1 cellular context compared by ENCODE assay signal in genomic region chr3:13016083-13016725, GRCh38.
A peak's percentile ranks its signal among the peaks of the same experiment; 100 is the strongest.
TF ChIP-seq lines count a peak whose summit lies in the region.

No MANE protein-coding gene starts in this region.

TF ChIP-seq in GM12878, 131 proteins besides CTCF, POLR2A, EP300 and RAD21 (continues in another document):
- TF ChIP-seq, protein P1, sequence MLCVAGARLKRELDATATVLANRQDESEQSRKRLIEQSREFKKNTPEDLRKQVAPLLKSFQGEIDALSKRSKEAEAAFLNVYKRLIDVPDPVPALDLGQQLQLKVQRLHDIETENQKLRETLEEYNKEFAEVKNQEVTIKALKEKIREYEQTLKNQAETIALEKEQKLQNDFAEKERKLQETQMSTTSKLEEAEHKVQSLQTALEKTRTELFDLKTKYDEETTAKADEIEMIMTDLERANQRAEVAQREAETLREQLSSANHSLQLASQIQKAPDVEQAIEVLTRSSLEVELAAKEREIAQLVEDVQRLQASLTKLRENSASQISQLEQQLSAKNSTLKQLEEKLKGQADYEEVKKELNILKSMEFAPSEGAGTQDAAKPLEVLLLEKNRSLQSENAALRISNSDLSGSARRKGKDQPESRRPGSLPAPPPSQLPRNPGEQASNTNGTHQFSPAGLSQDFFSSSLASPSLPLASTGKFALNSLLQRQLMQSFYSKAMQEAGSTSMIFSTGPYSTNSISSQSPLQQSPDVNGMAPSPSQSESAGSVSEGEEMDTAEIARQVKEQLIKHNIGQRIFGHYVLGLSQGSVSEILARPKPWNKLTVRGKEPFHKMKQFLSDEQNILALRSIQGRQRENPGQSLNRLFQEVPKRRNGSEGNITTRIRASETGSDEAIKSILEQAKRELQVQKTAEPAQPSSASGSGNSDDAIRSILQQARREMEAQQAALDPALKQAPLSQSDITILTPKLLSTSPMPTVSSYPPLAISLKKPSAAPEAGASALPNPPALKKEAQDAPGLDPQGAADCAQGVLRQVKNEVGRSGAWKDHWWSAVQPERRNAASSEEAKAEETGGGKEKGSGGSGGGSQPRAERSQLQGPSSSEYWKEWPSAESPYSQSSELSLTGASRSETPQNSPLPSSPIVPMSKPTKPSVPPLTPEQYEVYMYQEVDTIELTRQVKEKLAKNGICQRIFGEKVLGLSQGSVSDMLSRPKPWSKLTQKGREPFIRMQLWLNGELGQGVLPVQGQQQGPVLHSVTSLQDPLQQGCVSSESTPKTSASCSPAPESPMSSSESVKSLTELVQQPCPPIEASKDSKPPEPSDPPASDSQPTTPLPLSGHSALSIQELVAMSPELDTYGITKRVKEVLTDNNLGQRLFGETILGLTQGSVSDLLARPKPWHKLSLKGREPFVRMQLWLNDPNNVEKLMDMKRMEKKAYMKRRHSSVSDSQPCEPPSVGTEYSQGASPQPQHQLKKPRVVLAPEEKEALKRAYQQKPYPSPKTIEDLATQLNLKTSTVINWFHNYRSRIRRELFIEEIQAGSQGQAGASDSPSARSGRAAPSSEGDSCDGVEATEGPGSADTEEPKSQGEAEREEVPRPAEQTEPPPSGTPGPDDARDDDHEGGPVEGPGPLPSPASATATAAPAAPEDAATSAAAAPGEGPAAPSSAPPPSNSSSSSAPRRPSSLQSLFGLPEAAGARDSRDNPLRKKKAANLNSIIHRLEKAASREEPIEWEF (IDR thresholded peaks at IDR 0.05; ENCODE audit: insufficient replicate concordance, low read depth, low read length), result peak; percentile 31
- no peak for TF ChIP-seq FOXK2 (IDR thresholded peaks at IDR 0.05)
- TF ChIP-seq TAF1 (IDR thresholded peaks at IDR 0.05; ENCODE audit: borderline replicate concordance, low read depth, low read length), result peak; percentile 71; the same call in 1 of the 2 replicates
- TF ChIP-seq, protein P2, sequence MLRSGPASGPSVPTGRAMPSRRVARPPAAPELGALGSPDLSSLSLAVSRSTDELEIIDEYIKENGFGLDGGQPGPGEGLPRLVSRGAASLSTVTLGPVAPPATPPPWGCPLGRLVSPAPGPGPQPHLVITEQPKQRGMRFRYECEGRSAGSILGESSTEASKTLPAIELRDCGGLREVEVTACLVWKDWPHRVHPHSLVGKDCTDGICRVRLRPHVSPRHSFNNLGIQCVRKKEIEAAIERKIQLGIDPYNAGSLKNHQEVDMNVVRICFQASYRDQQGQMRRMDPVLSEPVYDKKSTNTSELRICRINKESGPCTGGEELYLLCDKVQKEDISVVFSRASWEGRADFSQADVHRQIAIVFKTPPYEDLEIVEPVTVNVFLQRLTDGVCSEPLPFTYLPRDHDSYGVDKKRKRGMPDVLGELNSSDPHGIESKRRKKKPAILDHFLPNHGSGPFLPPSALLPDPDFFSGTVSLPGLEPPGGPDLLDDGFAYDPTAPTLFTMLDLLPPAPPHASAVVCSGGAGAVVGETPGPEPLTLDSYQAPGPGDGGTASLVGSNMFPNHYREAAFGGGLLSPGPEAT (IDR thresholded peaks at IDR 0.05; ENCODE audit: low read depth), result peak; percentile 67; the same call in 1 of the 2 replicates
- peak; percentile 60; the same call in 1 of the 2 replicates for TF ChIP-seq MTA2 (IDR thresholded peaks at IDR 0.05; ENCODE audit: low read depth)
- TF ChIP-seq, protein P3, sequence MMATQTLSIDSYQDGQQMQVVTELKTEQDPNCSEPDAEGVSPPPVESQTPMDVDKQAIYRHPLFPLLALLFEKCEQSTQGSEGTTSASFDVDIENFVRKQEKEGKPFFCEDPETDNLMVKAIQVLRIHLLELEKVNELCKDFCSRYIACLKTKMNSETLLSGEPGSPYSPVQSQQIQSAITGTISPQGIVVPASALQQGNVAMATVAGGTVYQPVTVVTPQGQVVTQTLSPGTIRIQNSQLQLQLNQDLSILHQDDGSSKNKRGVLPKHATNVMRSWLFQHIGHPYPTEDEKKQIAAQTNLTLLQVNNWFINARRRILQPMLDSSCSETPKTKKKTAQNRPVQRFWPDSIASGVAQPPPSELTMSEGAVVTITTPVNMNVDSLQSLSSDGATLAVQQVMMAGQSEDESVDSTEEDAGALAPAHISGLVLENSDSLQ (IDR thresholded peaks at IDR 0.05), result peak; percentile 86
- TF ChIP-seq CHD2 (IDR thresholded peaks at IDR 0.05; ENCODE audit: borderline replicate concordance, low read depth, low read length), result peak; percentile 85
- TF ChIP-seq TBL1XR1 (IDR thresholded peaks at IDR 0.05; ENCODE audit: low read depth, low read length), result peak; percentile 72; the same call in 1 of the 2 replicates
- TF ChIP-seq NFIC (IDR thresholded peaks at IDR 0.05; ENCODE audit: low read depth, low read length), result no peak
- peak; percentile 79 for TF ChIP-seq SIN3A (IDR thresholded peaks at IDR 0.05; ENCODE audit: low read depth, low read length)
- TF ChIP-seq SMC3 (IDR thresholded peaks at IDR 0.05; ENCODE audit: borderline replicate concordance, low read length), result peak; percentile 30; the same call in 1 of the 2 replicates
- TF ChIP-seq BMI1 (IDR thresholded peaks at IDR 0.05; ENCODE audit: borderline replicate concordance), result no peak
- TF ChIP-seq, protein P4, sequence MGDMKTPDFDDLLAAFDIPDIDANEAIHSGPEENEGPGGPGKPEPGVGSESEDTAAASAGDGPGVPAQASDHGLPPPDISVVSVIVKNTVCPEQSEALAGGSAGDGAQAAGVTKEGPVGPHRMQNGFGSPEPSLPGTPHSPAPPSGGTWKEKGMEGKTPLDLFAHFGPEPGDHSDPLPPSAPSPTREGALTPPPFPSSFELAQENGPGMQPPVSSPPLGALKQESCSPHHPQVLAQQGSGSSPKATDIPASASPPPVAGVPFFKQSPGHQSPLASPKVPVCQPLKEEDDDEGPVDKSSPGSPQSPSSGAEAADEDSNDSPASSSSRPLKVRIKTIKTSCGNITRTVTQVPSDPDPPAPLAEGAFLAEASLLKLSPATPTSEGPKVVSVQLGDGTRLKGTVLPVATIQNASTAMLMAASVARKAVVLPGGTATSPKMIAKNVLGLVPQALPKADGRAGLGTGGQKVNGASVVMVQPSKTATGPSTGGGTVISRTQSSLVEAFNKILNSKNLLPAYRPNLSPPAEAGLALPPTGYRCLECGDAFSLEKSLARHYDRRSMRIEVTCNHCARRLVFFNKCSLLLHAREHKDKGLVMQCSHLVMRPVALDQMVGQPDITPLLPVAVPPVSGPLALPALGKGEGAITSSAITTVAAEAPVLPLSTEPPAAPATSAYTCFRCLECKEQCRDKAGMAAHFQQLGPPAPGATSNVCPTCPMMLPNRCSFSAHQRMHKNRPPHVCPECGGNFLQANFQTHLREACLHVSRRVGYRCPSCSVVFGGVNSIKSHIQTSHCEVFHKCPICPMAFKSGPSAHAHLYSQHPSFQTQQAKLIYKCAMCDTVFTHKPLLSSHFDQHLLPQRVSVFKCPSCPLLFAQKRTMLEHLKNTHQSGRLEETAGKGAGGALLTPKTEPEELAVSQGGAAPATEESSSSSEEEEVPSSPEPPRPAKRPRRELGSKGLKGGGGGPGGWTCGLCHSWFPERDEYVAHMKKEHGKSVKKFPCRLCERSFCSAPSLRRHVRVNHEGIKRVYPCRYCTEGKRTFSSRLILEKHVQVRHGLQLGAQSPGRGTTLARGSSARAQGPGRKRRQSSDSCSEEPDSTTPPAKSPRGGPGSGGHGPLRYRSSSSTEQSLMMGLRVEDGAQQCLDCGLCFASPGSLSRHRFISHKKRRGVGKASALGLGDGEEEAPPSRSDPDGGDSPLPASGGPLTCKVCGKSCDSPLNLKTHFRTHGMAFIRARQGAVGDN (IDR thresholded peaks at IDR 0.05), result peak; percentile 54; the same call in 1 of the 2 replicates
- no peak for TF ChIP-seq CHD4 (IDR thresholded peaks at IDR 0.05)
- TF ChIP-seq BCLAF1 (IDR thresholded peaks at IDR 0.05), result no peak
- no peak; the same call in 1 of the 2 replicates for TF ChIP-seq MXI1 (IDR thresholded peaks at IDR 0.05; ENCODE audit: low read depth, low read length)
- TF ChIP-seq PML (IDR thresholded peaks at IDR 0.05; ENCODE audit: low read length), result no peak
- TF ChIP-seq, protein P5, sequence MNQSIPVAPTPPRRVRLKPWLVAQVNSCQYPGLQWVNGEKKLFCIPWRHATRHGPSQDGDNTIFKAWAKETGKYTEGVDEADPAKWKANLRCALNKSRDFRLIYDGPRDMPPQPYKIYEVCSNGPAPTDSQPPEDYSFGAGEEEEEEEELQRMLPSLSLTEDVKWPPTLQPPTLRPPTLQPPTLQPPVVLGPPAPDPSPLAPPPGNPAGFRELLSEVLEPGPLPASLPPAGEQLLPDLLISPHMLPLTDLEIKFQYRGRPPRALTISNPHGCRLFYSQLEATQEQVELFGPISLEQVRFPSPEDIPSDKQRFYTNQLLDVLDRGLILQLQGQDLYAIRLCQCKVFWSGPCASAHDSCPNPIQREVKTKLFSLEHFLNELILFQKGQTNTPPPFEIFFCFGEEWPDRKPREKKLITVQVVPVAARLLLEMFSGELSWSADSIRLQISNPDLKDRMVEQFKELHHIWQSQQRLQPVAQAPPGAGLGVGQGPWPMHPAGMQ (IDR thresholded peaks at IDR 0.05; ENCODE audit: borderline replicate concordance), result no peak
- TF ChIP-seq ZNF207 (IDR thresholded peaks at IDR 0.05; ENCODE audit: borderline replicate concordance), result no peak
- TF ChIP-seq, protein P6, sequence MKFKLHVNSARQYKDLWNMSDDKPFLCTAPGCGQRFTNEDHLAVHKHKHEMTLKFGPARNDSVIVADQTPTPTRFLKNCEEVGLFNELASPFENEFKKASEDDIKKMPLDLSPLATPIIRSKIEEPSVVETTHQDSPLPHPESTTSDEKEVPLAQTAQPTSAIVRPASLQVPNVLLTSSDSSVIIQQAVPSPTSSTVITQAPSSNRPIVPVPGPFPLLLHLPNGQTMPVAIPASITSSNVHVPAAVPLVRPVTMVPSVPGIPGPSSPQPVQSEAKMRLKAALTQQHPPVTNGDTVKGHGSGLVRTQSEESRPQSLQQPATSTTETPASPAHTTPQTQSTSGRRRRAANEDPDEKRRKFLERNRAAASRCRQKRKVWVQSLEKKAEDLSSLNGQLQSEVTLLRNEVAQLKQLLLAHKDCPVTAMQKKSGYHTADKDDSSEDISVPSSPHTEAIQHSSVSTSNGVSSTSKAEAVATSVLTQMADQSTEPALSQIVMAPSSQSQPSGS (IDR thresholded peaks at IDR 0.05; ENCODE audit: low read length), result no peak
- no peak for TF ChIP-seq JUNB (IDR thresholded peaks at IDR 0.05)
- no peak for TF ChIP-seq CBX3 (IDR thresholded peaks at IDR 0.05; ENCODE audit: borderline replicate concordance, low read depth)
- TF ChIP-seq WRNIP1 (IDR thresholded peaks at IDR 0.05; ENCODE audit: borderline replicate concordance, low read depth, low read length), result no peak
- TF ChIP-seq, protein P7, sequence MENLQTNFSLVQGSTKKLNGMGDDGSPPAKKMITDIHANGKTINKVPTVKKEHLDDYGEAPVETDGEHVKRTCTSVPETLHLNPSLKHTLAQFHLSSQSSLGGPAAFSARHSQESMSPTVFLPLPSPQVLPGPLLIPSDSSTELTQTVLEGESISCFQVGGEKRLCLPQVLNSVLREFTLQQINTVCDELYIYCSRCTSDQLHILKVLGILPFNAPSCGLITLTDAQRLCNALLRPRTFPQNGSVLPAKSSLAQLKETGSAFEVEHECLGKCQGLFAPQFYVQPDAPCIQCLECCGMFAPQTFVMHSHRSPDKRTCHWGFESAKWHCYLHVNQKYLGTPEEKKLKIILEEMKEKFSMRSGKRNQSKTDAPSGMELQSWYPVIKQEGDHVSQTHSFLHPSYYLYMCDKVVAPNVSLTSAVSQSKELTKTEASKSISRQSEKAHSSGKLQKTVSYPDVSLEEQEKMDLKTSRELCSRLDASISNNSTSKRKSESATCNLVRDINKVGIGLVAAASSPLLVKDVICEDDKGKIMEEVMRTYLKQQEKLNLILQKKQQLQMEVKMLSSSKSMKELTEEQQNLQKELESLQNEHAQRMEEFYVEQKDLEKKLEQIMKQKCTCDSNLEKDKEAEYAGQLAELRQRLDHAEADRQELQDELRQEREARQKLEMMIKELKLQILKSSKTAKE (IDR thresholded peaks at IDR 0.05; ENCODE audit: low read depth, poor library complexity, severe bottlenecking), result no peak
- TF ChIP-seq MTA3 (IDR thresholded peaks at IDR 0.05; ENCODE audit: borderline replicate concordance, low read length), result no peak
- peak; percentile 70 to 77 for TF ChIP-seq IKZF2 (IDR thresholded peaks at IDR 0.05)
- 0 out of 2 replicates have a peak, but pooled peaks have one; percentile 29 for TF ChIP-seq RB1 (IDR thresholded peaks at IDR 0.05; ENCODE audit: borderline replicate concordance)
- peak; percentile 59; the same call in 1 of the 3 replicates for TF ChIP-seq POU2F2 (IDR thresholded peaks at IDR 0.05; ENCODE audit: borderline replicate concordance, low read depth, low read length)
- no peak for TF ChIP-seq CREB1 (IDR thresholded peaks at IDR 0.05; ENCODE audit: low read depth)
- no peak for TF ChIP-seq SUZ12 (IDR thresholded peaks at IDR 0.05; ENCODE audit: unreplicated experiment)
- TF ChIP-seq POLR2AphosphoS2 (IDR thresholded peaks at IDR 0.05; ENCODE audit: low read depth, low read length), result peak; percentile 40; the same call in 1 of the 2 replicates
- no peak for TF ChIP-seq CBX5 (IDR thresholded peaks at IDR 0.05; ENCODE audit: low read depth)
- no peak for TF ChIP-seq NR2C2 (IDR thresholded peaks at IDR 0.05; ENCODE audit: borderline replicate concordance, control insufficient read depth, insufficient read length, low read depth)
- TF ChIP-seq ZNF217 (IDR thresholded peaks at IDR 0.05), result no peak
- peak; percentile 66 for TF ChIP-seq EED (IDR thresholded peaks at IDR 0.05; ENCODE audit: low read depth)
- TF ChIP-seq YBX1 (IDR thresholded peaks at IDR 0.05), result no peak
- no peak for TF ChIP-seq IRF3 (IDR thresholded peaks at IDR 0.05)
- peak; percentile 27; the same call in 1 of the 2 replicates for TF ChIP-seq GATAD2B (conservative IDR thresholded peaks at IDR 0.05; ENCODE audit: low read depth)
- 0 out of 2 replicates have a peak, but pooled peaks have one; percentile 37 for TF ChIP-seq CHD1 (IDR thresholded peaks at IDR 0.05; ENCODE audit: low read depth, low read length)
- TF ChIP-seq RFX5 (IDR thresholded peaks at IDR 0.05; ENCODE audit: low read depth, low read length), result peak; percentile 37; the same call in 1 of the 2 replicates
